Comparison of ENCODE assay signal across 9 cellular contexts in genomic region chr13:39527961-39528720, GRCh38.
A peak's percentile ranks its signal among the peaks of the same experiment; 100 is the strongest.
DNase-seq lines count a peak whose midpoint lies in the region; TF ChIP-seq lines count a peak whose summit lies in the region.
"Had no signal": no experiment of that assay in that cellular context is flagged by ENCODE, and none has a peak within 500 bp of the region (broad histone marks: within the 10 kb centered on the region; RNA-seq: fewer than 3 reads in every experiment).

No MANE protein-coding gene starts in this region.

- peak; percentile 97 for DNase-seq in G401 (ENCODE audit: low spot score)
- peak; percentile 13 for DNase-seq in SW480 (ENCODE audit: low spot score)
- DNase-seq in fibroblast of the aortic adventitia (ENCODE audit: low read depth): peak; percentile 93
- DNase-seq in pulmonary artery endothelial cell (ENCODE audit: low read depth, low spot score): peak; percentile 62
- DNase-seq in stimulated activated naive CD4-positive, alpha-beta T cell treated with Interleukin-2 at 50 U/mL for 16 hours (lab: John Stamatoyannopoulos, UW): no peak
- DNase-seq in SKM-1 (lab: John Stamatoyannopoulos, UW; ENCODE audit: unreplicated experiment): no peak
- DNase-seq in NCI-H2081 (lab: John Stamatoyannopoulos, UW): no peak
- no peak for DNase-seq in SIG-M5 treated with dmso at 0.1 percent for 504 hours (lab: John Stamatoyannopoulos, UW; ENCODE audit: unreplicated experiment)
- DNase-seq: effector memory CD4-positive, alpha-beta T cell had no signal

- no peak for TF ChIP-seq CTCF in fibroblast of the aortic adventitia (IDR thresholded peaks at IDR 0.05; ENCODE audit: insufficient read depth, low read length)

- peak overlapping the region; percentile 15 for H3K4me3 ChIP-seq in fibroblast of the aortic adventitia (ENCODE audit: low read depth, low read length)

- in situ Hi-C loops in G401 (cut with HindIII; ENCODE audit: low sequenced_read_pairs): no loop called here

Comparison
In these comparisons a context has a peak if more than half of its experiments do, and no peak if none do; other contexts are left out.
1. DNase-seq: peak in G401 (single experiment), SW480 (single experiment), fibroblast of the aortic adventitia (single experiment) and pulmonary artery endothelial cell (single experiment); none in stimulated activated naive CD4-positive, alpha-beta T cell treated with Interleukin-2 at 50 U/mL for 16 hours (single experiment), SKM-1 (single experiment), NCI-H2081 (0 of 2) and SIG-M5 treated with dmso at 0.1 percent for 504 hours (single experiment).